In genomic region chr6:105993769-105994521, GRCh38 we compare ENCODE assay signal across 8 cellular contexts.
DNase-seq lines count a peak whose midpoint lies in the region; ATAC-seq, FAIRE-seq and TF ChIP-seq lines count a peak whose summit lies in the region.

No MANE protein-coding gene starts in this region.

- peaks cover 0 to 40% (median 7%) of the 10 kb centered on the region in 3 donors for H3K4me1 ChIP-seq in gastroesophageal sphincter
- H3K4me1 ChIP-seq in prostate gland (replicated peaks) = no peaks in the 10 kb centered on the region

- WGBS in gastroesophageal sphincter (ENCODE audit: low coverage in 1 of 2), 2 donors = 12 to 28% methylated on average over 10 to 32 of the region's 54 CpGs
- WGBS in prostate gland = 19% methylated on average over 54 of the region's 54 CpGs

- peaks cover 99% of the 10 kb centered on the region for H3K27me3 ChIP-seq in gastroesophageal sphincter
- no peaks in the 10 kb centered on the region for H3K27me3 ChIP-seq in prostate gland (replicated peaks; ENCODE audit: insufficient read depth)

- peak; percentile 73 for DNase-seq in DMS53 (lab: John Stamatoyannopoulos, UW)
- DNase-seq in NCI-H460 (ENCODE audit: extremely low read depth, low read depth) = peak; percentile 27
- DNase-seq in activated effector memory CD4-positive, alpha-beta T cell treated with anti-CD3 and anti-CD28 coated beads, Interleukin-2, amount 50 U/mL, for 16 hours = peak; percentile 83
- no peak for DNase-seq in prostate gland (ENCODE audit: low spot score)
- no peak for DNase-seq in H54 (ENCODE audit: insufficient read length, low spot score)
- no peak for DNase-seq in occipital lobe (lab: John Stamatoyannopoulos, UW)

- ATAC-seq in gastroesophageal sphincter (peak; percentile 37), HG02642 (IDR thresholded peaks at IDR 0.05; ENCODE audit: poor library complexity, unreplicated experiment) (no peak)

- TF ChIP-seq POLR2A in gastroesophageal sphincter (IDR thresholded peaks at IDR 0.05) (peak; percentile 11 to 13), prostate gland (IDR thresholded peaks at IDR 0.05) (no peak), H54 (IDR thresholded peaks at IDR 0.05; ENCODE audit: low read depth, low read length) (no peak)

- no peak for FAIRE-seq in H54 (lab: Jason Lieb, UNC)

- H3K36me3 ChIP-seq in gastroesophageal sphincter (no peaks in the 10 kb centered on the region), prostate gland (no peaks in the 10 kb centered on the region)

- TF ChIP-seq CTCF in gastroesophageal sphincter (IDR thresholded peaks at IDR 0.05) (no peak), prostate gland (IDR thresholded peaks at IDR 0.05) (no peak)

- H3K27ac ChIP-seq in gastroesophageal sphincter (peak overlapping the region in 3 of 4 donors; percentile 66 to 80 (median 68)), prostate gland (peak overlapping the region; percentile 51 to 62)

- intact Hi-C loops in prostate gland (cut with DNase I) = no loop called here

- no peak for TF ChIP-seq EP300 in gastroesophageal sphincter (IDR thresholded peaks at IDR 0.05)

- no peaks in the 10 kb centered on the region for H3K9me3 ChIP-seq in gastroesophageal sphincter
- H3K9me3 ChIP-seq in prostate gland = no peaks in the 10 kb centered on the region

- peak overlapping the region; percentile 44 to 66 for H3K4me3 ChIP-seq in gastroesophageal sphincter
- peak overlapping the region; percentile 41 to 47 for H3K4me3 ChIP-seq in prostate gland

Comparison
In these comparisons a context has a peak if more than half of its experiments do, and no peak if none do; other contexts are left out.
1. DNase-seq: peak in DMS53 (single experiment), NCI-H460 (single experiment) and activated effector memory CD4-positive, alpha-beta T cell treated with anti-CD3 and anti-CD28 coated beads, Interleukin-2, amount 50 U/mL, for 16 hours (single experiment); none in prostate gland (single experiment), H54 (single experiment) and occipital lobe (single experiment).
2. POLR2A ChIP-seq: peak in gastroesophageal sphincter (2 of 2); none in prostate gland (single experiment) and H54 (single experiment).